1 cellular context compared by ENCODE assay signal in the genomic region with DNA sequence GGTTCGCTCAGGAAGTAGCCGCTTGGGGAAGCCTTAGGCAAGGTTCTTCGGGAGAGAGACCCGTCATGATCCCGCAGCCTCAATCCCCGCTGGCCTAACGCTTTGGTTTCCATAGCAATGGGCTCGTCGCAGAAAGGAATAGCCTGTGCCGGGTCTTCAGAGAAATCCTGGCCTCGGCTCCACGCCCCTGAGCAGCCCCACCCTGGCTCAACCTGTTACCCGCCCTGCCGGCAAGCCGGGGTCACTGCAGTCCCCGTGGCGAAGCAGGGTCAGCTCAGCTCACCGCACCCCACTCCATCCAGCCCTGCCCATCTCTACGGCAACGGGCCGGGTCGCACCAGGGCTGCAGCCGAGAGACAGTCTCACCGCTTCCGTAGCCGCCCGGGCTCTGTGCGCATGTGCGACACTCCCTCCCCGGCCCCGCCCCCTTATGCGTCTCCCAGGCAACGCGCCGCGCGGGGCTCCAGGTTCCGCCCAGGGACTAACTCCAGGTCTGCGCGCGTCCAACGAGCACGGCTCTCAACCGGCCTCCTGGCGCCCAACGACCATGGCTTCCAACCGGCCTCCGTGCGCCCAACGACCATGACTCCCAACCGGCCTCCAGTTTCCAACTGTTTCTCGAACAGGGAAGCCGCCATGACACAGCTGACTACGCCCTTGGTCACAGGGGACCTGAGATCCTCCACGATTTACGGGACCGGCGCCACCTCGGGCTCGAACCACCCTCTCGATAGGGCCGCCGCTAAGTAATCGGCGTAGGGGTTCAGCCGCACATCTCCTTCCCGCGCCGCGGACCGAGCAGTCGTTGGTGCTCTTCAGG.
TF ChIP-seq lines count a peak whose summit lies in the region.

Gene DUSP18 (minus strand): TSS at position 390 of the 820 bp plus-strand sequence. CDS start 3,872 bp downstream, outside the sequence.

TF ChIP-seq in HepG2, 621 proteins besides CTCF, POLR2A, EP300 and RAD21 (continued from another document and continues in another):
- TF ChIP-seq ETS1 (CRISPR knock-in tag; IDR thresholded peaks at IDR 0.05) (no peak), ZNF724P (CRISPR knock-in tag; IDR thresholded peaks at IDR 0.05; ENCODE audit: borderline replicate concordance) (peak; percentile 47; the same call in 1 of the 2 replicates), RFX3 (CRISPR knock-in tag; IDR thresholded peaks at IDR 0.05) (peak; percentile 91), ZNF496 (CRISPR knock-in tag; IDR thresholded peaks at IDR 0.05; ENCODE audit: insufficient replicate concordance) (no peak), ZNF101 (CRISPR knock-in tag; IDR thresholded peaks at IDR 0.05; ENCODE audit: borderline replicate concordance, low read depth) (no peak), RELA (CRISPR knock-in tag; IDR thresholded peaks at IDR 0.05) (no peak), IKZF5 (CRISPR knock-in tag; IDR thresholded peaks at IDR 0.05) (no peak), ZNF235 (CRISPR knock-in tag; IDR thresholded peaks at IDR 0.05; ENCODE audit: borderline replicate concordance) (0 out of 2 replicates have a peak, but pooled peaks have one; percentile 38), U2AF2 (IDR thresholded peaks at IDR 0.05; ENCODE audit: low read depth, low read length) (no peak), FOXM1 (CRISPR knock-in tag; IDR thresholded peaks at IDR 0.05) (no peak), MXI1 (IDR thresholded peaks at IDR 0.05; ENCODE audit: borderline replicate concordance, low read depth, low read length) (peak; percentile 90; the same call in 2 of the 3 replicates), TERF1 (CRISPR knock-in tag; IDR thresholded peaks at IDR 0.05) (no peak), ZFP82 (CRISPR knock-in tag; IDR thresholded peaks at IDR 0.05; ENCODE audit: borderline replicate concordance) (no peak), SP1 (IDR thresholded peaks at IDR 0.05) (no peak), SP1 (CRISPR knock-in tag; IDR thresholded peaks at IDR 0.05) (peak; percentile 76), NFIB (CRISPR knock-in tag; IDR thresholded peaks at IDR 0.05; ENCODE audit: borderline replicate concordance) (no peak), TAF15 (IDR thresholded peaks at IDR 0.05; ENCODE audit: low read depth, low read length, poor library complexity, severe bottlenecking) (no peak), ZNF382 (CRISPR knock-in tag; IDR thresholded peaks at IDR 0.05; ENCODE audit: borderline replicate concordance) (no peak), ETV6 (CRISPR knock-in tag; conservative IDR thresholded peaks at IDR 0.05) (no peak), ASH2L (IDR thresholded peaks at IDR 0.05; ENCODE audit: insufficient read length, low read depth, low read length) (peak; percentile 32), SMYD3 (CRISPR knock-in tag; IDR thresholded peaks at IDR 0.05) (no peak), KMT2A (CRISPR knock-in tag; IDR thresholded peaks at IDR 0.05) (no peak), NFYB (CRISPR knock-in tag; IDR thresholded peaks at IDR 0.05) (no peak), ZHX1 (CRISPR knock-in tag; IDR thresholded peaks at IDR 0.05; ENCODE audit: low read depth) (no peak), TRAFD1 (CRISPR knock-in tag; IDR thresholded peaks at IDR 0.05; ENCODE audit: borderline replicate concordance) (no peak), ZNF431 (CRISPR knock-in tag; IDR thresholded peaks at IDR 0.05; ENCODE audit: borderline replicate concordance, low read depth) (no peak), ZNF33A (CRISPR knock-in tag; IDR thresholded peaks at IDR 0.05; ENCODE audit: borderline replicate concordance) (no peak), MIXL1 (CRISPR knock-in tag; IDR thresholded peaks at IDR 0.05) (no peak), ESRRA (CRISPR knock-in tag; IDR thresholded peaks at IDR 0.05; ENCODE audit: low read depth) (no peak), ZNF572 (CRISPR knock-in tag; IDR thresholded peaks at IDR 0.05) (no peak), NFYC (CRISPR knock-in tag; IDR thresholded peaks at IDR 0.05) (no peak), ZNF34 (CRISPR knock-in tag; IDR thresholded peaks at IDR 0.05; ENCODE audit: borderline replicate concordance) (no peak), PBX3 (CRISPR knock-in tag; IDR thresholded peaks at IDR 0.05; ENCODE audit: borderline replicate concordance) (no peak), SPEN (CRISPR knock-in tag; IDR thresholded peaks at IDR 0.05; ENCODE audit: low read depth) (peak; percentile 67)
- TF ChIP-seq, protein P1, sequence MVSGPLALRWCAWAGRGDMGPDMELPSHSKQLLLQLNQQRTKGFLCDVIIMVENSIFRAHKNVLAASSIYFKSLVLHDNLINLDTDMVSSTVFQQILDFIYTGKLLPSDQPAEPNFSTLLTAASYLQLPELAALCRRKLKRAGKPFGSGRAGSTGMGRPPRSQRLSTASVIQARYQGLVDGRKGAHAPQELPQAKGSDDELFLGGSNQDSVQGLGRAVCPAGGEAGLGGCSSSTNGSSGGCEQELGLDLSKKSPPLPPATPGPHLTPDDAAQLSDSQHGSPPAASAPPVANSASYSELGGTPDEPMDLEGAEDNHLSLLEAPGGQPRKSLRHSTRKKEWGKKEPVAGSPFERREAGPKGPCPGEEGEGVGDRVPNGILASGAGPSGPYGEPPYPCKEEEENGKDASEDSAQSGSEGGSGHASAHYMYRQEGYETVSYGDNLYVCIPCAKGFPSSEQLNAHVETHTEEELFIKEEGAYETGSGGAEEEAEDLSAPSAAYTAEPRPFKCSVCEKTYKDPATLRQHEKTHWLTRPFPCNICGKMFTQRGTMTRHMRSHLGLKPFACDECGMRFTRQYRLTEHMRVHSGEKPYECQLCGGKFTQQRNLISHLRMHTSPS (CRISPR knock-in tag; IDR thresholded peaks at IDR 0.05; ENCODE audit: low read depth): no peak
- TF ChIP-seq, protein P2, sequence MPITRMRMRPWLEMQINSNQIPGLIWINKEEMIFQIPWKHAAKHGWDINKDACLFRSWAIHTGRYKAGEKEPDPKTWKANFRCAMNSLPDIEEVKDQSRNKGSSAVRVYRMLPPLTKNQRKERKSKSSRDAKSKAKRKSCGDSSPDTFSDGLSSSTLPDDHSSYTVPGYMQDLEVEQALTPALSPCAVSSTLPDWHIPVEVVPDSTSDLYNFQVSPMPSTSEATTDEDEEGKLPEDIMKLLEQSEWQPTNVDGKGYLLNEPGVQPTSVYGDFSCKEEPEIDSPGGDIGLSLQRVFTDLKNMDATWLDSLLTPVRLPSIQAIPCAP (CRISPR knock-in tag; IDR thresholded peaks at IDR 0.05; ENCODE audit: low read depth): no peak
- TF ChIP-seq, protein P3, sequence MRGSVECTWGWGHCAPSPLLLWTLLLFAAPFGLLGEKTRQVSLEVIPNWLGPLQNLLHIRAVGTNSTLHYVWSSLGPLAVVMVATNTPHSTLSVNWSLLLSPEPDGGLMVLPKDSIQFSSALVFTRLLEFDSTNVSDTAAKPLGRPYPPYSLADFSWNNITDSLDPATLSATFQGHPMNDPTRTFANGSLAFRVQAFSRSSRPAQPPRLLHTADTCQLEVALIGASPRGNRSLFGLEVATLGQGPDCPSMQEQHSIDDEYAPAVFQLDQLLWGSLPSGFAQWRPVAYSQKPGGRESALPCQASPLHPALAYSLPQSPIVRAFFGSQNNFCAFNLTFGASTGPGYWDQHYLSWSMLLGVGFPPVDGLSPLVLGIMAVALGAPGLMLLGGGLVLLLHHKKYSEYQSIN (CRISPR knock-in tag; IDR thresholded peaks at IDR 0.05; ENCODE audit: borderline replicate concordance): no peak
- TF ChIP-seq, protein P4, sequence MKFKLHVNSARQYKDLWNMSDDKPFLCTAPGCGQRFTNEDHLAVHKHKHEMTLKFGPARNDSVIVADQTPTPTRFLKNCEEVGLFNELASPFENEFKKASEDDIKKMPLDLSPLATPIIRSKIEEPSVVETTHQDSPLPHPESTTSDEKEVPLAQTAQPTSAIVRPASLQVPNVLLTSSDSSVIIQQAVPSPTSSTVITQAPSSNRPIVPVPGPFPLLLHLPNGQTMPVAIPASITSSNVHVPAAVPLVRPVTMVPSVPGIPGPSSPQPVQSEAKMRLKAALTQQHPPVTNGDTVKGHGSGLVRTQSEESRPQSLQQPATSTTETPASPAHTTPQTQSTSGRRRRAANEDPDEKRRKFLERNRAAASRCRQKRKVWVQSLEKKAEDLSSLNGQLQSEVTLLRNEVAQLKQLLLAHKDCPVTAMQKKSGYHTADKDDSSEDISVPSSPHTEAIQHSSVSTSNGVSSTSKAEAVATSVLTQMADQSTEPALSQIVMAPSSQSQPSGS (CRISPR knock-in tag; IDR thresholded peaks at IDR 0.05): no peak
- TF ChIP-seq, protein P5, sequence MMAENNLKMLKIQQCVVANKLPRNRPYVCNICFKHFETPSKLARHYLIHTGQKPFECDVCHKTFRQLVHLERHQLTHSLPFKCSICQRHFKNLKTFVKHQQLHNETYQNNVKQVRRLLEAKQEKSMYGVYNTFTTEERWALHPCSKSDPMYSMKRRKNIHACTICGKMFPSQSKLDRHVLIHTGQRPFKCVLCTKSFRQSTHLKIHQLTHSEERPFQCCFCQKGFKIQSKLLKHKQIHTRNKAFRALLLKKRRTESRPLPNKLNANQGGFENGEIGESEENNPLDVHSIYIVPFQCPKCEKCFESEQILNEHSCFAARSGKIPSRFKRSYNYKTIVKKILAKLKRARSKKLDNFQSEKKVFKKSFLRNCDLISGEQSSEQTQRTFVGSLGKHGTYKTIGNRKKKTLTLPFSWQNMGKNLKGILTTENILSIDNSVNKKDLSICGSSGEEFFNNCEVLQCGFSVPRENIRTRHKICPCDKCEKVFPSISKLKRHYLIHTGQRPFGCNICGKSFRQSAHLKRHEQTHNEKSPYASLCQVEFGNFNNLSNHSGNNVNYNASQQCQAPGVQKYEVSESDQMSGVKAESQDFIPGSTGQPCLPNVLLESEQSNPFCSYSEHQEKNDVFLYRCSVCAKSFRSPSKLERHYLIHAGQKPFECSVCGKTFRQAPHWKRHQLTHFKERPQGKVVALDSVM (CRISPR knock-in tag; IDR thresholded peaks at IDR 0.05): peak; percentile 78; the same call in 1 of the 2 replicates
